In genomic region chr5:154767537-154767936, GRCh38 we compare ENCODE assay signal across 15 cellular contexts. TPM values are rescaled to one million over a fixed set of nuclear protein-coding genes. Genes with fewer than 3 reads are reported as not detected.
DNase-seq lines count a peak whose midpoint lies in the region; ATAC-seq, FAIRE-seq and TF ChIP-seq lines count a peak whose summit lies in the region.
"Had no signal": no experiment of that assay in that cellular context is flagged by ENCODE, and none has a peak within 500 bp of the region (broad histone marks: within the 10 kb centered on the region; RNA-seq: fewer than 3 reads in every experiment).

No MANE protein-coding gene starts in this region.

- no TSS peak for BruUV-seq in GM12878 (replicated peaks; lab: Mats Ljungman, UMichigan)

- in situ Hi-C loops in GM12878 (cut with MboI): no loop called here

- H3K9ac ChIP-seq in GM12878 (ENCODE audit: control insufficient read depth, insufficient read depth, low read length): no peak overlapping the region

- H3K4me3 ChIP-seq in GM12878: peak overlapping the region; percentile 17; the same call in 1 of the 2 replicates
- H3K4me3 ChIP-seq: right atrium auricular region had no signal

- peaks cover 54% of the 10 kb centered on the region for H3K4me1 ChIP-seq in GM12878 (ENCODE audit: control insufficient read depth, insufficient read depth, low read length)

- no peak for DNase-seq in activated T-cell treated with anti-CD3 and anti-CD28 coated beads, Interleukin-2, amount 50 U/mL, for 72 hours
- DNase-seq in activated T-cell treated with anti-CD3 and anti-CD28 coated beads for 4 hours (no peak), GM12878 (ENCODE audit: low read depth, low spot score) (no peak), activated gamma-delta T cell treated with Interleukin-2 at 50 U/mL for 16 hours (no peak), SW 1271 (lab: John Stamatoyannopoulos, UW) (no peak), NOMO-1 treated with DMSO at 0.1 percent for 48 hours (lab: John Stamatoyannopoulos, UW; ENCODE audit: unreplicated experiment) (no peak)
- DNase-seq: effector memory CD4-positive, alpha-beta T cell; GDM1; kidney; NCI-H187 treated with DMSO at 0.1 percent for 48 hours; stimulated activated CD4-positive, alpha-beta T cell treated with anti-CD3 and anti-CD28 coated beads, Interleukin-4, amount 100 ng/mL, for 1 hour; stimulated activated naive CD4-positive, alpha-beta T cell treated with Interleukin-2 at 50 U/mL for 16 hours had no signal

- peaks cover 4 to 9% of the 10 kb centered on the region in 2 donors for H3K36me3 Mint-ChIP-seq in activated T-cell treated with anti-CD3 and anti-CD28 coated beads, Interleukin-2, amount 50 U/mL, for 72 hours (ENCODE audit: insufficient read depth in 2 of 2)
- H3K36me3 Mint-ChIP-seq in stimulated activated memory B cell treated with anti-CD40 and anti-IgM and Interleukin-4, amounts not matched to agents 10 μg/mL and 1 μg/mL and 100 μg/mL, for 72 hours: peaks cover 7% of the 10 kb centered on the region

- intact Hi-C loops in GM12878 (cut with micrococcal nuclease; ENCODE audit: unreplicated experiment): no loop called here

- CTCF ChIA-PET in GM12878 (lab: Yijun Ruan, JAX): interaction anchor here (0.6 to 2.0 kb wide), 4 partner anchors 10 to 110 kb away, joined by 3 to 8 read pairs (median 4); no protein-coding TSS in a partner anchor

- peak overlapping the region; percentile 45; the same call in 1 of the 2 replicates for H3K27ac ChIP-seq in GM12878 (ENCODE audit: control insufficient read depth, insufficient read depth)
- H3K27ac ChIP-seq: right atrium auricular region had no signal

- no peak overlapping the region for H2AFZ ChIP-seq in GM12878 (ENCODE audit: control insufficient read depth, low read depth, low read length)

- whole genome bisulfite sequencing in GM12878 (ENCODE audit: insufficient coverage, insufficient replicate concordance, low lambda C conversion rate, missing lambda C conversion rate): 22% methylated on average over 2 of the region's 2 CpGs

- no peak for TF ChIP-seq RAD21 in GM12878 (IDR thresholded peaks at IDR 0.05; ENCODE audit: insufficient read depth, low read depth, low read length)

- ATAC-seq in activated T-cell treated with anti-CD3 and anti-CD28 coated beads, Interleukin-2, amount 50 U/mL, for 72 hours (replicated peaks in 1 of 2): no peak
- peak; percentile 30 for ATAC-seq in HG03432 (IDR thresholded peaks at IDR 0.05; ENCODE audit: unreplicated experiment)
- ATAC-seq in GM12878: peak; percentile 5; the same call in 2 of the 3 replicates
- ATAC-seq in stimulated activated memory B cell treated with anti-CD40 and anti-IgM and Interleukin-4, amounts not matched to agents 10 μg/mL and 1 μg/mL and 100 μg/mL, for 72 hours: peak; percentile 49

- no peaks in the 10 kb centered on the region for H3K9me3 Mint-ChIP-seq in activated T-cell treated with anti-CD3 and anti-CD28 coated beads, Interleukin-2, amount 50 U/mL, for 72 hours
- no peaks in the 10 kb centered on the region for H3K9me3 Mint-ChIP-seq in stimulated activated memory B cell treated with anti-CD40 and anti-IgM and Interleukin-4, amounts not matched to agents 10 μg/mL and 1 μg/mL and 100 μg/mL, for 72 hours

- H3K9me3 ChIP-seq in GM12878 (replicated peaks; ENCODE audit: control insufficient read depth, insufficient read depth, low read length): no peaks in the 10 kb centered on the region
- H3K9me3 ChIP-seq: right atrium auricular region had no signal

- SMC1A ChIA-PET in GM12878 (lab: Charles Lee; ENCODE audit: uncharacterized antibody, unreplicated experiment): interaction anchor here (1.1 to 5.6 kb wide), 5 partner anchors 9 to 83 kb away, joined by 3 to 33 read pairs (median 3); no protein-coding TSS in a partner anchor

- no peak for TF ChIP-seq POLR2A in GM12878 (IDR thresholded peaks at IDR 0.05; ENCODE audit: low read depth, low read length)

- peaks cover 3 to 7% of the 10 kb centered on the region in 2 experiments; a peak in 3 of 4 replicates for H3K36me3 ChIP-seq in GM12878 (ENCODE audit: control insufficient read depth in 2 of 2, insufficient read depth in 2 of 2, low read length in 1 of 2)
- H3K36me3 ChIP-seq: right atrium auricular region had no signal

- peaks cover 97% of the 10 kb centered on the region for H3K79me2 ChIP-seq in GM12878 (ENCODE audit: control insufficient read depth, insufficient read depth, low read length)

- H4K20me1 ChIP-seq in GM12878 (ENCODE audit: control insufficient read depth, insufficient read depth): peaks cover 10% of the 10 kb centered on the region

- TF ChIP-seq EP300 in GM12878 (IDR thresholded peaks at IDR 0.05; ENCODE audit: borderline replicate concordance in 1 of 2, control insufficient read depth in 1 of 2, low read depth in 2 of 2, low read length in 2 of 2): no peak

- peak overlapping the region; percentile 74 for H3K4me2 ChIP-seq in GM12878 (ENCODE audit: control insufficient read depth, insufficient read depth)

- no peak for TF ChIP-seq CTCF in GM12878 (IDR thresholded peaks at IDR 0.05 in 2 of 3, conservative IDR thresholded peaks at IDR 0.05 in 1 of 3; ENCODE audit: control insufficient read depth in 2 of 3, extremely low read depth in 1 of 3, insufficient read depth in 1 of 3, low read depth in 3 of 3, low read length in 3 of 3)

- FAIRE-seq in GM12878 (lab: Jason Lieb, UNC): no peak
- FAIRE-seq: kidney had no signal

- peak overlapping the region; percentile 33 to 34 for H3K4me3 Mint-ChIP-seq in activated T-cell treated with anti-CD3 and anti-CD28 coated beads, Interleukin-2, amount 50 U/mL, for 72 hours
- H3K4me3 Mint-ChIP-seq in stimulated activated memory B cell treated with anti-CD40 and anti-IgM and Interleukin-4, amounts not matched to agents 10 μg/mL and 1 μg/mL and 100 μg/mL, for 72 hours: peak overlapping the region; percentile 13

- RAD21 ChIA-PET in GM12878 (lab: Charles Lee; ENCODE audit: unreplicated experiment): interaction anchor here (3.3 kb wide), 1 partner anchor 9 kb away, joined by 14 read pairs; no protein-coding TSS in a partner anchor

- H3K27me3 ChIP-seq in GM12878 (replicated peaks in 1 of 2; ENCODE audit: control insufficient read depth in 2 of 2, insufficient read depth in 2 of 2, low read length in 1 of 2): no peaks in the 10 kb centered on the region
- H3K27me3 ChIP-seq: right atrium auricular region had no signal

- peak overlapping the region; percentile 55 for H3K27ac Mint-ChIP-seq in activated T-cell treated with anti-CD3 and anti-CD28 coated beads, Interleukin-2, amount 50 U/mL, for 72 hours
- peak overlapping the region; percentile 6 for H3K27ac Mint-ChIP-seq in stimulated activated memory B cell treated with anti-CD40 and anti-IgM and Interleukin-4, amounts not matched to agents 10 μg/mL and 1 μg/mL and 100 μg/mL, for 72 hours

- peaks cover 84% of the 10 kb centered on the region for H3K4me1 Mint-ChIP-seq in activated T-cell treated with anti-CD3 and anti-CD28 coated beads, Interleukin-2, amount 50 U/mL, for 72 hours (ENCODE audit: low read depth)
- peaks cover 67% of the 10 kb centered on the region for H3K4me1 Mint-ChIP-seq in stimulated activated memory B cell treated with anti-CD40 and anti-IgM and Interleukin-4, amounts not matched to agents 10 μg/mL and 1 μg/mL and 100 μg/mL, for 72 hours

- POLR2A ChIA-PET in GM12878 (lab: Charles Lee): interaction anchor here (2.7 kb wide), 1 partner anchor 9 kb away, joined by 8 read pairs; no protein-coding TSS in a partner anchor

- no peaks in the 10 kb centered on the region for H3K27me3 Mint-ChIP-seq in activated T-cell treated with anti-CD3 and anti-CD28 coated beads, Interleukin-2, amount 50 U/mL, for 72 hours (ENCODE audit: low read depth)
- H3K27me3 Mint-ChIP-seq in stimulated activated memory B cell treated with anti-CD40 and anti-IgM and Interleukin-4, amounts not matched to agents 10 μg/mL and 1 μg/mL and 100 μg/mL, for 72 hours: no peaks in the 10 kb centered on the region

TF ChIP-seq in GM12878, 131 proteins besides CTCF, POLR2A, EP300 and RAD21 (continues in another document):
- TF ChIP-seq BMI1 (IDR thresholded peaks at IDR 0.05; ENCODE audit: borderline replicate concordance) (no peak), TCF7 (IDR thresholded peaks at IDR 0.05; ENCODE audit: borderline replicate concordance) (no peak), NR2C2 (IDR thresholded peaks at IDR 0.05; ENCODE audit: borderline replicate concordance, control insufficient read depth, insufficient read length, low read depth) (no peak), IRF5 (IDR thresholded peaks at IDR 0.05; ENCODE audit: borderline replicate concordance) (no peak), STAT3 (IDR thresholded peaks at IDR 0.05; ENCODE audit: low read depth, low read length) (no peak)

RNA-seq across cellular contexts. Expression of gene LARP1, which starts 12.4 kb away (rescaled TPM):
- 100 to 1,000 TPM; 248 to 266 TPM for total RNA-seq in activated T-cell treated with anti-CD3 and anti-CD28 coated beads, Interleukin-2, amount 50 U/mL, for 72 hours
- total RNA-seq in GM12878 (2013; cell fraction: nucleolus; rRNA removed): 116 and 118 TPM in 2 replicates
- total RNA-seq in GM12878 (2014; rRNA removed) (54.0 and 63.2 TPM in 2 replicates), GM12878 (2014; rRNA removed; fragmentation: Illumina TruSeq; extraction: Trizol) (59.8 and 63.1 TPM in 2 replicates), GM12878 (2021) (219 and 227 TPM in 2 replicates)
- polyA plus RNA-seq in GM12878 (2011; ENCODE audit: low read depth): 45.4 TPM
- polyA plus RNA-seq in GM12878 (2011; rRNA removed) (30.0 and 58.4 TPM in 2 replicates), GM12878 (2014; fragmentation: Illumina TruSeq; extraction: Trizol) (132 and 140 TPM in 2 replicates), GM12878 (2014; fragmentation: Nextera tagmentation; extraction: Ambion mirVana) (10 to 100 TPM; 22.6 to 39.3 TPM), GM12878 (2014; rRNA removed) (83.7 and 90.5 TPM in 2 replicates), GM12878 (2016; fragmentation: Nextera tagmentation; extraction: Ambion mirVana) (10 to 100 TPM; 30.0 to 34.3 TPM)
- polyA plus RNA-seq in GM12878 (2011; cell fraction: cytosol; rRNA removed): 42.4 and 55.8 TPM in 2 replicates
- 99.6 and 121 TPM in 2 replicates for polyA plus RNA-seq in GM12878 (2011; cell fraction: nucleus; rRNA removed)
- polyA plus RNA-seq in GM12878 (2012): 57.6 and 61.3 TPM in 2 replicates
- 67.0 and 86.7 TPM in 2 replicates for polyA minus RNA-seq in GM12878 (2011; rRNA and poly(A)+ RNA removed)
- 44.5 and 48.9 TPM in 2 replicates for polyA minus RNA-seq in GM12878 (2011; cell fraction: cytosol; rRNA and poly(A)+ RNA removed)
- 58.8 and 110 TPM in 2 replicates for polyA minus RNA-seq in GM12878 (2011; cell fraction: nucleus; rRNA and poly(A)+ RNA removed)

Comparison
In these comparisons a context has a peak if more than half of its experiments do, and no peak if none do; other contexts are left out.
1. ATAC-seq: peak in HG03432 (single experiment), GM12878 (single experiment) and stimulated activated memory B cell treated with anti-CD40 and anti-IgM and Interleukin-4, amounts not matched to agents 10 μg/mL and 1 μg/mL and 100 μg/mL, for 72 hours (single experiment); none in activated T-cell treated with anti-CD3 and anti-CD28 coated beads, Interleukin-2, amount 50 U/mL, for 72 hours (0 of 2).